10 cellular contexts compared by ENCODE assay signal in the genomic region with DNA sequence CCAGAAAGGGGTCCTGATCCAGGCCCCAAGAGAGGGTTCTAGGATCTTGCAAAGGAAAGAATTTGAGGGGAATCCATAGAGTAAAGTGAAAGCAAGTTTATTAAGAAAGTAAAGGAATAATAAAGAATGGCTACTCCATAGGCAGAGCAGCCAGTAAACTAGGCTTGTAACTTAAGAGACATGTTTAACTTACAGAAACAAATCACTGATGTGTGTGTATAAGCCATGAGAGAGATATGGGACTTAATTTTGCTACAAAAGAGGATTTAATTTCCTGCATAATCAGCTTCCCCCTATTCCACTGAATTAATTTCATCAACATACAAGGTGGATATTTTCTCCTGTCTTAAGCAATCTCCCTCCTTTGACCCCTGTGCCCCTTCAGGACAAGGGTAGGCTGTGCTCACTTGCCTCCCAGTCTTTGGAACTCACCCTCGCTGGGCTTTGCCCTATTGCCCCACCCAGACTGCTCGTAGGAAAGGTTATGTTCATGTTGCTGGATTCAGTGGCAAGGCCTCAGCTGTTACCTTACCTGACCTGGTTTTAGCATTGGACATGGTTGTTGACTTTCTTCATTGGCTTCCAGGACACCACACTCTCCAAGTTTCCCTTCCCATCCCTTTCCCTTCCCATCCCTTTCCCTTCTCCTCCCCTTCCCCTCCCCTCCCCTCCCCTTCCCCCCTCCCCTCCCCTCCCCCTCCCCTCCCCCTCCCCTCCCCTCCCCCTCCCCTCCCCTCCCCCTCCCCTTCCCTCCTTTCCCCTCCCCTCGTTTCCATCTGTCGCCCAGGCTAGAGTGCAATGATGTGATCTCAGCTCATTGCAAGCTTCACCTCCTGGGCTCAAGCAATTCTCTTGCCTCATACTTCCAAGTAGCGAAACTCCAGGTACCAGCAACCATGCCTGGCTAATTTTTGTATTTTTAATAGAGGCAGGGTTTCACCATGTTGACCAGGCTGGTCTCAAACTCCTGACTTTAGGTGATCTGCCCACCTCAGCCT. TPM values are rescaled to one million over a fixed set of nuclear protein-coding genes. Genes with fewer than 3 reads are reported as not detected.
A peak's percentile ranks its signal among the peaks of the same experiment; 100 is the strongest.
DNase-seq lines count a peak whose midpoint lies in the region; ATAC-seq and TF ChIP-seq lines count a peak whose summit lies in the region.
"Had no signal": no experiment of that assay in that cellular context is flagged by ENCODE, and none has a peak within 500 bp of the region (broad histone marks: within the 10 kb centered on the region; RNA-seq: fewer than 3 reads in every experiment).

No MANE protein-coding gene starts in this region.

- H3K9me3 Mint-ChIP-seq in activated naive CD4-positive, alpha-beta T cell treated with anti-CD3 and anti-CD28 coated beads, Interleukin-2, amount 50 U/mL, for 24 hours = no peaks in the 10 kb centered on the region
- H3K9me3 Mint-ChIP-seq in chondrocyte (ENCODE audit: low read depth) = no peaks in the 10 kb centered on the region
- no peaks in the 10 kb centered on the region for H3K9me3 Mint-ChIP-seq in stimulated activated naive CD8-positive, alpha-beta T cell treated with anti-CD3 and anti-CD28 coated beads, Interleukin-15, amount 100 ng/mL, for 72 hours
- no peaks in the 10 kb centered on the region for H3K9me3 Mint-ChIP-seq in stimulated activated memory B cell treated with anti-CD40 and anti-IgM and Interleukin-4, amounts not matched to agents 10 μg/mL and 1 μg/mL and 100 μg/mL, for 72 hours

- no peak for TF ChIP-seq CTCF in chondrocyte (IDR thresholded peaks at IDR 0.05)

- H3K4me3 Mint-ChIP-seq in activated naive CD4-positive, alpha-beta T cell treated with anti-CD3 and anti-CD28 coated beads, Interleukin-2, amount 50 U/mL, for 24 hours = no peak overlapping the region
- no peak overlapping the region for H3K4me3 Mint-ChIP-seq in chondrocyte (ENCODE audit: unreplicated experiment)
- H3K4me3 Mint-ChIP-seq in stimulated activated naive CD8-positive, alpha-beta T cell treated with anti-CD3 and anti-CD28 coated beads, Interleukin-15, amount 100 ng/mL, for 72 hours = no peak overlapping the region
- H3K4me3 Mint-ChIP-seq in stimulated activated memory B cell treated with anti-CD40 and anti-IgM and Interleukin-4, amounts not matched to agents 10 μg/mL and 1 μg/mL and 100 μg/mL, for 72 hours = no peak overlapping the region

- peak overlapping the region; percentile 46 for H3K27ac Mint-ChIP-seq in activated naive CD4-positive, alpha-beta T cell treated with anti-CD3 and anti-CD28 coated beads, Interleukin-2, amount 50 U/mL, for 24 hours
- peak overlapping the region; percentile 51 for H3K27ac Mint-ChIP-seq in chondrocyte (ENCODE audit: unreplicated experiment)
- H3K27ac Mint-ChIP-seq in stimulated activated naive CD8-positive, alpha-beta T cell treated with anti-CD3 and anti-CD28 coated beads, Interleukin-15, amount 100 ng/mL, for 72 hours = no peak overlapping the region
- H3K27ac Mint-ChIP-seq in stimulated activated memory B cell treated with anti-CD40 and anti-IgM and Interleukin-4, amounts not matched to agents 10 μg/mL and 1 μg/mL and 100 μg/mL, for 72 hours = no peak overlapping the region

- H3K27me3 Mint-ChIP-seq in activated naive CD4-positive, alpha-beta T cell treated with anti-CD3 and anti-CD28 coated beads, Interleukin-2, amount 50 U/mL, for 24 hours = no peaks in the 10 kb centered on the region
- no peaks in the 10 kb centered on the region for H3K27me3 Mint-ChIP-seq in chondrocyte (ENCODE audit: low read depth)
- no peaks in the 10 kb centered on the region for H3K27me3 Mint-ChIP-seq in stimulated activated naive CD8-positive, alpha-beta T cell treated with anti-CD3 and anti-CD28 coated beads, Interleukin-15, amount 100 ng/mL, for 72 hours
- H3K27me3 Mint-ChIP-seq in stimulated activated memory B cell treated with anti-CD40 and anti-IgM and Interleukin-4, amounts not matched to agents 10 μg/mL and 1 μg/mL and 100 μg/mL, for 72 hours = no peaks in the 10 kb centered on the region

- H3K36me3 Mint-ChIP-seq in activated naive CD4-positive, alpha-beta T cell treated with anti-CD3 and anti-CD28 coated beads, Interleukin-2, amount 50 U/mL, for 24 hours = no peaks in the 10 kb centered on the region
- peaks cover 2% of the 10 kb centered on the region for H3K36me3 Mint-ChIP-seq in chondrocyte (ENCODE audit: low read depth)
- no peaks in the 10 kb centered on the region for H3K36me3 Mint-ChIP-seq in stimulated activated memory B cell treated with anti-CD40 and anti-IgM and Interleukin-4, amounts not matched to agents 10 μg/mL and 1 μg/mL and 100 μg/mL, for 72 hours

- H3K4me1 Mint-ChIP-seq in activated naive CD4-positive, alpha-beta T cell treated with anti-CD3 and anti-CD28 coated beads, Interleukin-2, amount 50 U/mL, for 24 hours = peaks cover 21% of the 10 kb centered on the region
- peaks cover 14% of the 10 kb centered on the region for H3K4me1 Mint-ChIP-seq in chondrocyte (ENCODE audit: low read depth)
- peaks cover 10% of the 10 kb centered on the region for H3K4me1 Mint-ChIP-seq in stimulated activated naive CD8-positive, alpha-beta T cell treated with anti-CD3 and anti-CD28 coated beads, Interleukin-15, amount 100 ng/mL, for 72 hours
- H3K4me1 Mint-ChIP-seq in stimulated activated memory B cell treated with anti-CD40 and anti-IgM and Interleukin-4, amounts not matched to agents 10 μg/mL and 1 μg/mL and 100 μg/mL, for 72 hours = peaks cover 8% of the 10 kb centered on the region

- peak; percentile 62 for ATAC-seq in stimulated activated naive CD8-positive, alpha-beta T cell treated with anti-CD3 and anti-CD28 coated beads, Interleukin-15, amount 100 ng/mL, for 72 hours
- ATAC-seq in HG03196 (IDR thresholded peaks at IDR 0.05; ENCODE audit: unreplicated experiment) = no peak
- ATAC-seq in stimulated activated memory B cell treated with anti-CD40 and anti-IgM and Interleukin-4, amounts not matched to agents 10 μg/mL and 1 μg/mL and 100 μg/mL, for 72 hours = no peak

- DNase-seq in activated naive CD4-positive, alpha-beta T cell (lab: John Stamatoyannopoulos, UW) = no peak
- DNase-seq in NCI-H2196 treated with DMSO at 0.1 percent for 48 hours (lab: John Stamatoyannopoulos, UW; ENCODE audit: unreplicated experiment) = peak; percentile 11
- no peak for DNase-seq in chondrocyte (ENCODE audit: low spot score)
- no peak for DNase-seq in stimulated activated naive CD8-positive, alpha-beta T cell treated with anti-CD3 and anti-CD28 coated beads, Interleukin-15, amount 100 ng/mL, for 72 hours
- DNase-seq in COLO829 (ENCODE audit: low spot score) = no peak
- DNase-seq: aorta, NCI-H526 treated with DMSO at 0.1 percent for 48 hours had no signal

RNA-seq across cellular contexts. Expression of a gene that starts 44.6 kb away (rescaled TPM):
- 16.6 to 23.3 TPM (median 23.2 TPM) in 3 replicates for total RNA-seq in chondrocyte

Comparison
In these comparisons a context has a peak if more than half of its experiments do, and no peak if none do; other contexts are left out.
1. H3K27ac Mint-ChIP-seq: peak in activated naive CD4-positive, alpha-beta T cell treated with anti-CD3 and anti-CD28 coated beads, Interleukin-2, amount 50 U/mL, for 24 hours (single experiment) and chondrocyte (single experiment); none in stimulated activated naive CD8-positive, alpha-beta T cell treated with anti-CD3 and anti-CD28 coated beads, Interleukin-15, amount 100 ng/mL, for 72 hours (0 of 2) and stimulated activated memory B cell treated with anti-CD40 and anti-IgM and Interleukin-4, amounts not matched to agents 10 μg/mL and 1 μg/mL and 100 μg/mL, for 72 hours (single experiment).